8 cellular contexts compared by ENCODE assay signal in genomic region chr10:24513155-24513554, GRCh38.
DNase-seq lines count a peak whose midpoint lies in the region; ATAC-seq and TF ChIP-seq lines count a peak whose summit lies in the region.

No MANE protein-coding gene starts in this region.

- no peak overlapping the region for H3K27ac ChIP-seq in left ventricle myocardium inferior (replicated peaks)
- H3K27ac ChIP-seq in foreskin keratinocyte = no peak overlapping the region
- no peak overlapping the region for H3K27ac ChIP-seq in upper lobe of right lung

- H3K4me1 ChIP-seq in left ventricle myocardium inferior (peaks cover under 1% of the 10 kb centered on the region), foreskin keratinocyte (peaks cover under 1% of the 10 kb centered on the region), upper lobe of right lung (no peaks in the 10 kb centered on the region)

- peaks cover 41% of the 10 kb centered on the region for H3K36me3 ChIP-seq in left ventricle myocardium inferior
- H3K36me3 ChIP-seq in upper lobe of right lung = no peaks in the 10 kb centered on the region

- TF ChIP-seq CTCF in left ventricle myocardium inferior (IDR thresholded peaks at IDR 0.05; ENCODE audit: borderline replicate concordance) (peak; percentile 31), foreskin keratinocyte (conservative IDR thresholded peaks at IDR 0.05) (peak; percentile 66), upper lobe of right lung (IDR thresholded peaks at IDR 0.05) (peak; percentile 18)

- ATAC-seq in left cardiac atrium (no peak), foreskin keratinocyte (peak; percentile 39), upper lobe of right lung (no peak), esophagus mucosa (no peak)

- H3K27me3 ChIP-seq in left ventricle myocardium inferior (ENCODE audit: low read depth) (no peaks in the 10 kb centered on the region), foreskin keratinocyte (no peaks in the 10 kb centered on the region), upper lobe of right lung (no peaks in the 10 kb centered on the region)

- H3K4me3 ChIP-seq in left ventricle myocardium inferior (no peak overlapping the region), upper lobe of right lung (no peak overlapping the region)

- intact Hi-C loops in left ventricle myocardium inferior (cut with micrococcal nuclease) = loop anchor here (10.0 kb wide), 1 partner anchor 318 kb away; no protein-coding TSS in a partner anchor
- intact Hi-C loops in left cardiac atrium (cut with DNase I) = no loop called here
- intact Hi-C loops in upper lobe of right lung (cut with DNase I) = no loop called here

- H3K9me3 ChIP-seq in left ventricle myocardium inferior (replicated peaks) = no peaks in the 10 kb centered on the region
- no peaks in the 10 kb centered on the region for H3K9me3 ChIP-seq in upper lobe of right lung

- DNase-seq in left ventricle myocardium inferior (no peak), left cardiac atrium (no peak), RPMI8226 (peak; percentile 16), foreskin keratinocyte (no peak), upper lobe of right lung (no peak), mesenteric fat pad (ENCODE audit: low spot score) (no peak)
- DNase-seq in activated effector memory CD4-positive, alpha-beta T cell treated with Interleukin-2 at 50 U/mL for 16 hours = no peak
